21 cellular contexts compared by ENCODE assay signal in the genomic region with DNA sequence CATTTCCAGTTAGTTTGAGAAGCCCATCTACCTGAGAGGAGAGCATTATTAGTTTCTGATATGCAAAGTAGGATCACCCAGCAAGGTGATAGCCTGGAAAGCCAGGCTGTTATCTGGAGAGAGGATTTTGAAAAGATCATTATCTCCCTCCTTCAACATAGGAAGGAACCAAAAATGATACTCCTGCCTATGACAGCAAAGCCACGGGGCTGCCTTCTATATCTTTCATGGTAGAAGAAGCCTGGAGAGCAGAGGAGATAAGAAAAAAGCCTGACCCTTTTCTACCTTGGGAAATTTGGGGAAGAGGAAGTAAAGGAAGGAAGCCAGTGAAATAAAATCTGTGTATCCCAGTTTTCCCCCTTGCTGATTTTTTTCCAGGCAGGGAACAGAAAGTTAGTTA.
A peak's percentile ranks its signal among the peaks of the same experiment; 100 is the strongest.
DNase-seq lines count a peak whose midpoint lies in the region; ATAC-seq and TF ChIP-seq lines count a peak whose summit lies in the region.
"Had no signal": no experiment of that assay in that cellular context is flagged by ENCODE, and none has a peak within 500 bp of the region (broad histone marks: within the 10 kb centered on the region; RNA-seq: fewer than 3 reads in every experiment).

No MANE protein-coding gene starts in this region.

- POLR2A ChIA-PET in PC-9 (lab: Charles Lee; ENCODE audit: unreplicated experiment): no interaction called here

- peaks cover 8% of the 10 kb centered on the region for H3K4me1 ChIP-seq in mesendoderm (ENCODE audit: control insufficient read depth, low read depth, low read length)
- H3K4me1 ChIP-seq in PC-9 (replicated peaks; ENCODE audit: insufficient read depth): no peaks in the 10 kb centered on the region
- H3K4me1 ChIP-seq in heart left ventricle: no peaks in the 10 kb centered on the region
- H3K4me1 ChIP-seq: A549 had no signal

- CTCF ChIA-PET in PC-9 (lab: Charles Lee): no interaction called here

- H3K79me1 ChIP-seq in mesendoderm (ENCODE audit: low read length): no peaks in the 10 kb centered on the region

- no peaks in the 10 kb centered on the region for H3K27me3 ChIP-seq in mesendoderm (ENCODE audit: insufficient read depth, low read length, poor library complexity)
- no peaks in the 10 kb centered on the region for H3K27me3 ChIP-seq in PC-9 (ENCODE audit: insufficient read depth, low read depth)
- no peaks in the 10 kb centered on the region for H3K27me3 ChIP-seq in heart left ventricle
- H3K27me3 ChIP-seq: BLaER1 treated with 17β-estradiol and CSF1 and Interleukin-3, amounts not matched to agents 10 nM and 100 nM had no signal

- H3K23ac ChIP-seq in mesendoderm (ENCODE audit: low read length): no peak overlapping the region

- ATAC-seq in heart left ventricle: no peak
- ATAC-seq: A549; CD8-positive, alpha-beta T cell; GM12878 had no signal

- BruUV-seq in PC-9 (replicated peaks; lab: Mats Ljungman, UMichigan): no TSS peak

- no peaks in the 10 kb centered on the region for H3K36me3 ChIP-seq in mesendoderm (ENCODE audit: control insufficient read depth, insufficient read depth, low read length)
- H3K36me3 ChIP-seq in PC-9 (ENCODE audit: low read depth): no peaks in the 10 kb centered on the region
- no peaks in the 10 kb centered on the region for H3K36me3 ChIP-seq in heart left ventricle
- H3K36me3 ChIP-seq: BLaER1 treated with 17β-estradiol and CSF1 and Interleukin-3, amounts not matched to agents 10 nM and 100 nM had no signal

- no peak overlapping the region for H3K9ac ChIP-seq in mesendoderm (ENCODE audit: low read length)
- H3K9ac ChIP-seq: BLaER1 treated with 17β-estradiol and CSF1 and Interleukin-3, amounts not matched to agents 10 nM and 100 nM had no signal

- H3K18ac ChIP-seq in mesendoderm (ENCODE audit: low read length): no peak overlapping the region

- TF ChIP-seq POLR2A in heart left ventricle (IDR thresholded peaks at IDR 0.05): no peak

- H3F3A ChIP-seq in PC-9 (ENCODE audit: insufficient read depth, low read depth): no peaks in the 10 kb centered on the region

- H4K8ac ChIP-seq in mesendoderm (ENCODE audit: low read depth, low read length): no peak overlapping the region

- H3K27ac ChIP-seq in mesendoderm (ENCODE audit: low read depth, low read length) (peak overlapping the region; percentile 37), PC-9 (no peak overlapping the region), heart left ventricle (no peak overlapping the region)
- H3K27ac ChIP-seq: 22Rv1; A549; BLaER1 treated with 17β-estradiol and CSF1 and Interleukin-3, amounts not matched to agents 10 nM and 100 nM; C4-2B had no signal

- TF ChIP-seq CTCF in PC-9 (conservative IDR thresholded peaks at IDR 0.05) (no peak), heart left ventricle (IDR thresholded peaks at IDR 0.05) (no peak)

- intact Hi-C loops in PC-9 (cut with micrococcal nuclease; ENCODE audit: unreplicated experiment): no loop called here
- intact Hi-C loops in heart left ventricle (cut with DNase I): no loop called here

- no peak overlapping the region for H2AFZ ChIP-seq in PC-9

- H3K9me2 ChIP-seq in PC-9 (ENCODE audit: insufficient read depth): no peaks in the 10 kb centered on the region

- H2BK120ac ChIP-seq in mesendoderm (ENCODE audit: low read depth, low read length): no peak overlapping the region

- DNase-seq in NCI-H82 (lab: John Stamatoyannopoulos, UW): peak; percentile 14
- no peak for DNase-seq in NCI-H82 treated with DMSO at 0.1 percent for 48 hours (lab: John Stamatoyannopoulos, UW; ENCODE audit: unreplicated experiment)
- DNase-seq in mesendoderm: peak; percentile 75
- no peak for DNase-seq in PC-9
- DNase-seq in heart left ventricle: no peak
- DNase-seq: AML-193; CD4-positive, alpha-beta T cell; CD8-positive, alpha-beta T cell; COR-L47; DMS 273 treated with DMSO at 0.1 percent for 48 hours; DMS153; DMS53; DMS79; DND-41; EL; GDM1 had no signal

- no CpG with 5 or more reads among the region's 1 CpG for whole genome bisulfite sequencing in mesendoderm (ENCODE audit: extremely low coverage, insufficient coverage, low lambda C conversion rate)
- 8 to 27% (median 15%) methylated on average over 1 of the region's 1 CpG for WGBS in heart left ventricle, 4 donors

- H2BK5ac ChIP-seq in mesendoderm (ENCODE audit: low read length): no peak overlapping the region

- no peak overlapping the region for H3K4ac ChIP-seq in mesendoderm (ENCODE audit: low read depth, low read length)

- no peak overlapping the region for H2AK5ac ChIP-seq in mesendoderm (ENCODE audit: low read length)

- no peak overlapping the region for H3K4me3 ChIP-seq in mesendoderm (ENCODE audit: low read length)
- no peak overlapping the region for H3K4me3 ChIP-seq in PC-9
- no peak overlapping the region for H3K4me3 ChIP-seq in heart left ventricle
- H3K4me3 ChIP-seq: A549; BLaER1 treated with 17β-estradiol and CSF1 and Interleukin-3, amounts not matched to agents 10 nM and 100 nM; GM12878 had no signal

- H4K5ac ChIP-seq in mesendoderm (ENCODE audit: low read length): no peak overlapping the region

- H3K4me2 ChIP-seq in mesendoderm (ENCODE audit: low read length) (no peak overlapping the region), PC-9 (no peak overlapping the region)
- H3K4me2 ChIP-seq: A549; BLaER1 treated with 17β-estradiol and CSF1 and Interleukin-3, amounts not matched to agents 10 nM and 100 nM had no signal

- peak overlapping the region; percentile 65 for H3K56ac ChIP-seq in mesendoderm (ENCODE audit: low read length)

- H4K20me1 ChIP-seq in PC-9 (ENCODE audit: insufficient read depth): no peaks in the 10 kb centered on the region
- H4K20me1 ChIP-seq: BLaER1 treated with 17β-estradiol and CSF1 and Interleukin-3, amounts not matched to agents 10 nM and 100 nM had no signal

- H2BK15ac ChIP-seq in mesendoderm (replicated peaks; ENCODE audit: low read depth): no peak overlapping the region

- H3K9me3 ChIP-seq in PC-9 (ENCODE audit: insufficient read depth, low read depth) (no peaks in the 10 kb centered on the region), heart left ventricle (no peaks in the 10 kb centered on the region)
- H3K9me3 ChIP-seq: A549 had no signal

- H3K79me2 ChIP-seq in mesendoderm (ENCODE audit: control insufficient read depth, insufficient read depth, low read length) (no peaks in the 10 kb centered on the region), PC-9 (ENCODE audit: low read depth) (no peaks in the 10 kb centered on the region)

Comparison
In these comparisons a context has a peak if more than half of its experiments do, and no peak if none do; other contexts are left out.
1. DNase-seq: peak in NCI-H82 (single experiment) and mesendoderm (single experiment); none in NCI-H82 treated with DMSO at 0.1 percent for 48 hours (single experiment), PC-9 (0 of 2) and heart left ventricle (0 of 5).